27 cellular contexts compared by ENCODE assay signal in genomic region chr19:19347401-19347800, GRCh38.
"Had no signal": no experiment of that assay in that cellular context is flagged by ENCODE, and none has a peak within 500 bp of the region (broad histone marks: within the 10 kb centered on the region; RNA-seq: fewer than 3 reads in every experiment).

No MANE protein-coding gene starts in this region.

- H3K9me3 ChIP-seq: MG63 had no signal

- H3K27ac Mint-ChIP-seq: activated CD4-positive, alpha-beta T cell treated with anti-CD3 and anti-CD28 coated beads for 36 hours; activated CD4-positive, alpha-beta T cell treated with anti-CD3 and anti-CD28 coated beads, Interleukin-2, amount 10 ng/mL, durations not matched to agents 7 days and 5 days; activated CD8-positive, alpha-beta T cell treated with anti-CD3 and anti-CD28 coated beads, Interleukin-2, amount 10 ng/mL, durations not matched to agents 7 days and 5 days; activated T-helper 2 cell treated with anti-CD3 and anti-CD28 coated beads, Interferon-gamma antibody, Interleukin-2, Interleukin-4, amounts not matched to agents 10 μg/mL and 5 μg/mL and 100 μg/mL, durations not matched to agents 14 hours and 24 hours and 36 hours; T-helper 1 cell treated with Interleukin-12 subunit alpha and Interleukin-12 subunit beta and Interleukin-4 antibody, amounts not matched to agents 30 μg/mL and 1 μg/mL, for 36 hours; T-helper 2 cell treated with Interferon-gamma antibody and Interleukin-4, amounts not matched to agents 5 μg/mL and 100 μg/mL, for 36 hours had no signal

- H3K9me3 Mint-ChIP-seq: activated CD4-positive, alpha-beta T cell treated with anti-CD3 and anti-CD28 coated beads, Interleukin-2, amount 10 ng/mL, durations not matched to agents 7 days and 5 days; activated T-cell treated with anti-CD3 and anti-CD28 coated beads, Interleukin-2, amount 50 U/mL, for 24 hours; activated T-helper 2 cell treated with anti-CD3 and anti-CD28 coated beads, Interferon-gamma antibody, Interleukin-2, Interleukin-4, amounts not matched to agents 10 μg/mL and 5 μg/mL and 100 μg/mL, durations not matched to agents 14 hours and 24 hours and 36 hours; central memory CD8-positive, alpha-beta T cell; T-helper 1 cell treated with Interleukin-12 subunit alpha and Interleukin-12 subunit beta and Interleukin-4 antibody, amounts not matched to agents 30 μg/mL and 1 μg/mL, for 36 hours; T-helper 2 cell treated with Interferon-gamma antibody and Interleukin-4, amounts not matched to agents 5 μg/mL and 100 μg/mL, for 36 hours had no signal

- H3K4me3 ChIP-seq: cardiac muscle cell, MG63, SK-N-MC had no signal

- ATAC-seq: activated CD4-positive, alpha-beta T cell treated with anti-CD3 and anti-CD28 coated beads for 36 hours; activated CD8-positive, alpha-beta T cell treated with anti-CD3 and anti-CD28 coated beads, Interleukin-2, amount 10 ng/mL, durations not matched to agents 7 days and 5 days; Panc1 had no signal

- H3K4me1 Mint-ChIP-seq: activated CD4-positive, alpha-beta T cell treated with anti-CD3 and anti-CD28 coated beads for 36 hours; activated CD4-positive, alpha-beta T cell treated with anti-CD3 and anti-CD28 coated beads, Interleukin-2, amount 10 ng/mL, durations not matched to agents 7 days and 5 days had no signal

- H3K27me3 ChIP-seq: cardiac muscle cell, MG63 had no signal

- H3K27ac ChIP-seq: cardiac muscle cell, SK-N-MC had no signal

- H3K4me3 Mint-ChIP-seq: activated CD4-positive, alpha-beta T cell treated with anti-CD3 and anti-CD28 coated beads for 36 hours; activated CD4-positive, alpha-beta T cell treated with anti-CD3 and anti-CD28 coated beads, Interleukin-2, amount 10 ng/mL, durations not matched to agents 7 days and 5 days; activated CD8-positive, alpha-beta T cell treated with anti-CD3 and anti-CD28 coated beads, Interleukin-2, amount 10 ng/mL, durations not matched to agents 7 days and 5 days; activated T-cell treated with anti-CD3 and anti-CD28 coated beads, Interleukin-2, amount 50 U/mL, for 24 hours; central memory CD8-positive, alpha-beta T cell; T-helper 1 cell treated with Interleukin-12 subunit alpha and Interleukin-12 subunit beta and Interleukin-4 antibody, amounts not matched to agents 30 μg/mL and 1 μg/mL, for 36 hours; T-helper 2 cell treated with Interferon-gamma antibody and Interleukin-4, amounts not matched to agents 5 μg/mL and 100 μg/mL, for 36 hours had no signal

- FAIRE-seq: TTC549 had no signal

- DNase-seq: activated CD4-positive, alpha-beta T cell treated with anti-CD3 and anti-CD28 coated beads for 36 hours; activated CD4-positive, alpha-beta T cell treated with anti-CD3 and anti-CD28 coated beads, Interleukin-2, amount 10 ng/mL, durations not matched to agents 7 days and 5 days; activated CD4-positive, alpha-beta T cell treated with anti-CD3 and anti-CD28 coated beads, Interleukin-2, amount 50 U/mL, for 48 hours; activated CD8-positive, alpha-beta T cell treated with anti-CD3 and anti-CD28 coated beads, Interleukin-2, amount 10 ng/mL, durations not matched to agents 7 days and 5 days; activated gamma-delta T cell; activated naive CD4-positive, alpha-beta T cell treated with anti-CD3 and anti-CD28 coated beads, Interleukin-2, amount 50 U/mL, for 16 hours; activated T-cell treated with anti-CD3 and anti-CD28 coated beads, Interleukin-2, amount 50 U/mL, for 24 hours; amniotic stem cell; aorta; Kasumi-1; KG1; MG63; MV-4-11; NCI-H1092; NCI-H1436 treated with DMSO at 0.1 percent for 48 hours; NCI-H1694 treated with DMSO at 0.1 percent for 48 hours; NCI-H2029; NCI-H345; NCI-H524 treated with DMSO at 0.1 percent for 48 hours had no signal

- H3K27me3 Mint-ChIP-seq: activated CD4-positive, alpha-beta T cell treated with anti-CD3 and anti-CD28 coated beads for 36 hours; activated CD4-positive, alpha-beta T cell treated with anti-CD3 and anti-CD28 coated beads, Interleukin-2, amount 10 ng/mL, durations not matched to agents 7 days and 5 days; activated T-cell treated with anti-CD3 and anti-CD28 coated beads, Interleukin-2, amount 50 U/mL, for 24 hours; central memory CD8-positive, alpha-beta T cell had no signal
